Comparison of ENCODE assay signal across 14 cellular contexts in genomic region chr14:100664841-100665425, GRCh38.
DNase-seq lines count a peak whose midpoint lies in the region; ATAC-seq, FAIRE-seq and TF ChIP-seq lines count a peak whose summit lies in the region.
"Had no signal": no experiment of that assay in that cellular context is flagged by ENCODE, and none has a peak within 500 bp of the region (broad histone marks: within the 10 kb centered on the region; RNA-seq: fewer than 3 reads in every experiment).

No MANE protein-coding gene starts in this region.

- no peak for FAIRE-seq in astrocyte (lab: Jason Lieb, UNC)

- H3K9ac ChIP-seq in astrocyte (ENCODE audit: low read length) = no peak overlapping the region

- intact Hi-C loops in left ventricle myocardium inferior (cut with micrococcal nuclease) (no loop called here), sigmoid colon (cut with DNase I) (loop anchor here (5.0 to 10.0 kb wide), 5 partner anchors 118 to 962 kb away; partner anchors contain the start of gene WDR25), posterior vena cava (cut with DNase I) (loop anchor here in 1 of 2 donors (5.0 kb wide), 1 partner anchor 962 kb away; no protein-coding TSS in a partner anchor)
- intact Hi-C loops in activated CD8-positive, alpha-beta T cell treated with anti-CD3 and anti-CD28 coated beads for 36 hours (cut with micrococcal nuclease) = no loop called here

- peaks cover 6% of the 10 kb centered on the region for H3K4me1 Mint-ChIP-seq in astrocyte (ENCODE audit: low read depth, unreplicated experiment)
- peaks cover 2% of the 10 kb centered on the region for H3K4me1 Mint-ChIP-seq in activated CD8-positive, alpha-beta T cell treated with anti-CD3 and anti-CD28 coated beads for 36 hours (ENCODE audit: low read depth)
- H3K4me1 Mint-ChIP-seq: stimulated activated memory B cell treated with anti-CD40 and anti-IgM and Interleukin-4, amounts not matched to agents 10 μg/mL and 1 μg/mL and 100 μg/mL, for 72 hours had no signal

- POLR2A ChIA-PET in activated CD8-positive, alpha-beta T cell treated with anti-CD3 and anti-CD28 coated beads for 36 hours (lab: Charles Lee) = no interaction called here

- H3K79me2 ChIP-seq in astrocyte (ENCODE audit: insufficient read depth, low read length) = no peaks in the 10 kb centered on the region

- TF ChIP-seq EP300 in sigmoid colon (IDR thresholded peaks at IDR 0.05) = no peak

- H3K4me3 ChIP-seq in astrocyte (ENCODE audit: insufficient read depth, low read depth, low read length) = no peak overlapping the region
- H3K4me3 ChIP-seq in left ventricle myocardium inferior = no peak overlapping the region
- H3K4me3 ChIP-seq in sigmoid colon = no peak overlapping the region
- H3K4me3 ChIP-seq: lung had no signal

- WGBS in sigmoid colon, 2 donors = 19 to 65% methylated on average over 13 of the region's 13 CpGs

- H2AFZ ChIP-seq in astrocyte (ENCODE audit: low read depth, low read length) = peak overlapping the region; percentile 1

- no peak overlapping the region for H3K4me3 Mint-ChIP-seq in astrocyte (ENCODE audit: unreplicated experiment)
- H3K4me3 Mint-ChIP-seq in activated CD8-positive, alpha-beta T cell treated with anti-CD3 and anti-CD28 coated beads for 36 hours = no peak overlapping the region
- H3K4me3 Mint-ChIP-seq: CD14-positive monocyte; stimulated activated memory B cell treated with anti-CD40 and anti-IgM and Interleukin-4, amounts not matched to agents 10 μg/mL and 1 μg/mL and 100 μg/mL, for 72 hours had no signal

- H4K20me1 ChIP-seq in astrocyte (ENCODE audit: insufficient read depth, low read length) = no peaks in the 10 kb centered on the region

- peaks cover 4% of the 10 kb centered on the region for H3K27me3 ChIP-seq in astrocyte (ENCODE audit: insufficient read depth, low read length)
- peaks cover 66% of the 10 kb centered on the region for H3K27me3 ChIP-seq in left ventricle myocardium inferior (ENCODE audit: low read depth)
- peaks cover 0 to 50% (median 13%) of the 10 kb centered on the region in 3 donors for H3K27me3 ChIP-seq in sigmoid colon

- H3K36me3 ChIP-seq in astrocyte (ENCODE audit: insufficient read depth, low read length) = no peaks in the 10 kb centered on the region
- H3K36me3 ChIP-seq in left ventricle myocardium inferior = no peaks in the 10 kb centered on the region
- no peaks in the 10 kb centered on the region for H3K36me3 ChIP-seq in sigmoid colon

- no peaks in the 10 kb centered on the region for H3K9me3 Mint-ChIP-seq in astrocyte (ENCODE audit: unreplicated experiment)
- no peaks in the 10 kb centered on the region for H3K9me3 Mint-ChIP-seq in activated CD8-positive, alpha-beta T cell treated with anti-CD3 and anti-CD28 coated beads for 36 hours
- H3K9me3 Mint-ChIP-seq: stimulated activated memory B cell treated with anti-CD40 and anti-IgM and Interleukin-4, amounts not matched to agents 10 μg/mL and 1 μg/mL and 100 μg/mL, for 72 hours had no signal

- peaks cover 44% of the 10 kb centered on the region for H3K27me3 Mint-ChIP-seq in astrocyte (ENCODE audit: low read depth, unreplicated experiment)
- peaks cover 11% of the 10 kb centered on the region for H3K27me3 Mint-ChIP-seq in activated CD8-positive, alpha-beta T cell treated with anti-CD3 and anti-CD28 coated beads for 36 hours

- DNase-seq in GM03348 (ENCODE audit: low spot score) = peak; percentile 37
- peak; percentile 45 for DNase-seq in astrocyte (ENCODE audit: low read depth)
- peak; percentile 45 for DNase-seq in left ventricle myocardium inferior
- peak; percentile 74 for DNase-seq in sigmoid colon
- no peak for DNase-seq in medulla oblongata (ENCODE audit: extremely low spot score)
- DNase-seq in activated CD8-positive, alpha-beta T cell treated with anti-CD3 and anti-CD28 coated beads for 36 hours = no peak
- no peak for DNase-seq in activated CD4-positive, alpha-beta T cell treated with anti-CD3 and anti-CD28 coated beads for 4 hours
- no peak for DNase-seq in posterior vena cava (ENCODE audit: low spot score)
- DNase-seq: GDM1; NCI-H226; stimulated activated CD4-positive, alpha-beta T cell treated with anti-CD3 and anti-CD28 coated beads, Interleukin-4, amount 100 ng/mL, for 1 hour had no signal

- H3K27ac ChIP-seq in astrocyte (ENCODE audit: low read depth, low read length) = no peak overlapping the region
- peak overlapping the region; percentile 66 for H3K27ac ChIP-seq in left ventricle myocardium inferior (replicated peaks)
- peak overlapping the region in 2 of 4 donors; percentile 31 to 32 for H3K27ac ChIP-seq in sigmoid colon

- H3K9me3 ChIP-seq in astrocyte (ENCODE audit: insufficient read depth, low read depth, low read length) = no peaks in the 10 kb centered on the region
- no peaks in the 10 kb centered on the region for H3K9me3 ChIP-seq in left ventricle myocardium inferior (replicated peaks)
- no peaks in the 10 kb centered on the region for H3K9me3 ChIP-seq in sigmoid colon

- no peak overlapping the region for H3K27ac Mint-ChIP-seq in astrocyte (ENCODE audit: unreplicated experiment)
- no peak overlapping the region for H3K27ac Mint-ChIP-seq in activated CD8-positive, alpha-beta T cell treated with anti-CD3 and anti-CD28 coated beads for 36 hours
- H3K27ac Mint-ChIP-seq: stimulated activated memory B cell treated with anti-CD40 and anti-IgM and Interleukin-4, amounts not matched to agents 10 μg/mL and 1 μg/mL and 100 μg/mL, for 72 hours had no signal

- peak overlapping the region; percentile 39 for H3K4me2 ChIP-seq in astrocyte (ENCODE audit: low read length)

- TF ChIP-seq POLR2A in sigmoid colon (IDR thresholded peaks at IDR 0.05) = no peak

- CTCF ChIA-PET in activated CD8-positive, alpha-beta T cell treated with anti-CD3 and anti-CD28 coated beads for 36 hours (lab: Charles Lee) = interaction anchor here (1.2 kb wide), 1 partner anchor 12 kb away, joined by 6 read pairs; no protein-coding TSS in a partner anchor

- no peaks in the 10 kb centered on the region for H3K36me3 Mint-ChIP-seq in astrocyte (ENCODE audit: low read depth, unreplicated experiment)
- H3K36me3 Mint-ChIP-seq in activated CD8-positive, alpha-beta T cell treated with anti-CD3 and anti-CD28 coated beads for 36 hours (ENCODE audit: low read depth) = no peaks in the 10 kb centered on the region
- H3K36me3 Mint-ChIP-seq: CD14-positive monocyte; stimulated activated memory B cell treated with anti-CD40 and anti-IgM and Interleukin-4, amounts not matched to agents 10 μg/mL and 1 μg/mL and 100 μg/mL, for 72 hours had no signal

- peaks cover 5% of the 10 kb centered on the region for H3K4me1 ChIP-seq in astrocyte (ENCODE audit: insufficient read depth, low read length)
- H3K4me1 ChIP-seq in left ventricle myocardium inferior = peaks cover 21% of the 10 kb centered on the region
- H3K4me1 ChIP-seq in sigmoid colon = peaks cover 0 to 21% (median 17%) of the 10 kb centered on the region in 4 donors

- TF ChIP-seq CTCF in astrocyte (IDR thresholded peaks at IDR 0.05; ENCODE audit: insufficient read depth, low read depth, low read length) (no peak), left ventricle myocardium inferior (IDR thresholded peaks at IDR 0.05; ENCODE audit: borderline replicate concordance) (no peak), sigmoid colon (IDR thresholded peaks at IDR 0.05) (no peak)
- no peak for TF ChIP-seq CTCF in activated CD8-positive, alpha-beta T cell treated with anti-CD3 and anti-CD28 coated beads for 36 hours (IDR thresholded peaks at IDR 0.05)

- no peak for ATAC-seq in activated CD8-positive, alpha-beta T cell treated with anti-CD3 and anti-CD28 coated beads for 36 hours
- ATAC-seq: stimulated activated memory B cell treated with anti-CD40 and anti-IgM and Interleukin-4, amounts not matched to agents 10 μg/mL and 1 μg/mL and 100 μg/mL, for 72 hours had no signal

Comparison
In these comparisons a context has a peak if more than half of its experiments do, and no peak if none do; other contexts are left out.
1. DNase-seq: peak in GM03348 (single experiment), astrocyte (single experiment), left ventricle myocardium inferior (single experiment) and sigmoid colon (single experiment); none in medulla oblongata (single experiment), activated CD8-positive, alpha-beta T cell treated with anti-CD3 and anti-CD28 coated beads for 36 hours (single experiment), activated CD4-positive, alpha-beta T cell treated with anti-CD3 and anti-CD28 coated beads for 4 hours (0 of 2) and posterior vena cava (single experiment).